Comparison of ENCODE assay signal across 36 cellular contexts in the genomic region with DNA sequence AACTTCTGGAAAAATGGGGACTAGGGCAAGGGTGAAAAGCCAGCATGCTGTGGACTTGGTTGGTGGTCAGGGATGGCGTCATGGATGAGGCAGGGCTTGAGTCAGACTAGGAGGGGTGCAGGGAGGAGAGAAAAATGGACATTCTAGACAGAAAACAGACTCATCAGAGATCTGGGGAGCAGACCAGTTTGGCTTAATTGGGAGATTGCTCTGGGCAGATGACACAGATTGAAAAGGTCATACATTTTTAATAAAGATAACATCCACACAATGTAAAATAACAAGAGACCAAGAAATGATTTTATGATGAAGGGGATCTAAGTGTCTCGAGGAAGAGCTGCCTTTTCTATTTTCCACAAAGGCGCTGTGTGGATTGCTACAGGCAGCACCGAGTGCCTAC.
"Had no signal": no experiment of that assay in that cellular context is flagged by ENCODE, and none has a peak within 500 bp of the region (broad histone marks: within the 10 kb centered on the region; RNA-seq: fewer than 3 reads in every experiment).

No MANE protein-coding gene starts in this region.

- H3K4me1 Mint-ChIP-seq: activated B cell treated with CpG ODN at 0.5 μM for 24 hours; activated CD4-positive, alpha-beta T cell treated with anti-CD3 and anti-CD28 coated beads, Interleukin-2, amount 10 ng/mL, durations not matched to agents 24 days and 14 days; activated naive CD4-positive, alpha-beta T cell treated with anti-CD3 and anti-CD28 coated beads, Interleukin-2, amount 10 ng/mL, durations not matched to agents 7 days and 5 days; activated naive CD4-positive, alpha-beta T cell treated with anti-CD3 and anti-CD28 coated beads, Interleukin-2, amount 50 U/mL, for 24 hours; activated naive CD8-positive, alpha-beta T cell treated with anti-CD3 and anti-CD28 coated beads, Interleukin-2, amount 10 ng/mL, durations not matched to agents 7 days and 5 days; activated naive CD8-positive, alpha-beta T cell treated with anti-CD3 and anti-CD28 coated beads, Interleukin-2, amount 50 U/mL, for 24 hours; central memory CD8-positive, alpha-beta T cell had no signal

- H3K9me3 ChIP-seq: ascending aorta had no signal

- H3K27ac ChIP-seq: ascending aorta, cardiac muscle cell, VCaP had no signal

- DNase-seq: activated B cell treated with CpG ODN at 0.5 μM for 24 hours; activated CD4-positive, alpha-beta memory T cell treated with anti-CD3 and anti-CD28 coated beads for 36 hours; activated CD4-positive, alpha-beta T cell treated with anti-CD3 and anti-CD28 coated beads for 4 hours; activated CD4-positive, alpha-beta T cell treated with anti-CD3 and anti-CD28 coated beads, Interleukin-2, amount 10 ng/mL, durations not matched to agents 24 days and 14 days; activated CD4-positive, alpha-beta T cell treated with anti-CD3 and anti-CD28 coated beads, Interleukin-2, amount 50 U/mL, for 1 hour; activated CD4-positive, alpha-beta T cell treated with anti-CD3 and anti-CD28 coated beads, Interleukin-2, amount 50 U/mL, for 4 hours; activated CD4-positive, CD25-positive, alpha-beta regulatory T cell treated with anti-CD3 and anti-CD28 coated beads, Interleukin-2, amount 50 U/mL, for 72 hours; activated CD8-positive, alpha-beta memory T cell treated with anti-CD3 and anti-CD28 coated beads, Interleukin-2, amount 50 U/mL, for 4 hours; activated CD8-positive, alpha-beta T cell treated with anti-CD3 and anti-CD28 coated beads for 36 hours; activated effector memory CD4-positive, alpha-beta T cell treated with Interleukin-2 at 50 U/mL for 16 hours; activated gamma-delta T cell; activated naive CD4-positive, alpha-beta T cell treated with anti-CD3 and anti-CD28 coated beads, Interleukin-2, amount 10 ng/mL, durations not matched to agents 7 days and 5 days; activated naive CD4-positive, alpha-beta T cell treated with Interleukin-2 at 50 U/mL for 16 hours; activated naive CD8-positive, alpha-beta T cell treated with anti-CD3 and anti-CD28 coated beads, Interleukin-2, amount 10 ng/mL, durations not matched to agents 7 days and 5 days; activated naive CD8-positive, alpha-beta T cell treated with anti-CD3 and anti-CD28 coated beads, Interleukin-2, amount 50 U/mL, for 24 hours; activated T-cell treated with anti-CD3 and anti-CD28 coated beads for 4 hours; activated T-cell treated with anti-CD3 and anti-CD28 coated beads, Interleukin-2, amount 50 U/mL, for 1 hour; activated T-cell treated with anti-CD3 and anti-CD28 coated beads, Interleukin-2, amount 50 U/mL, for 4 hours; activated T-cell treated with anti-CD3 and anti-CD28 coated beads, Interleukin-2, amount 50 U/mL, for 72 hours; amygdala; anterior cingulate cortex; caudate nucleus; cerebellar nuclear complex; T-helper 1 cell; T-helper 9 cell had no signal

- H3K4me3 ChIP-seq: ascending aorta, cardiac muscle cell had no signal

- H3K36me3 ChIP-seq: cardiac muscle cell had no signal

- H3K9me3 Mint-ChIP-seq: activated B cell treated with CpG ODN at 0.5 μM for 24 hours; activated CD4-positive, alpha-beta memory T cell treated with anti-CD3 and anti-CD28 coated beads for 36 hours; activated CD4-positive, alpha-beta T cell treated with anti-CD3 and anti-CD28 coated beads, Interleukin-2, amount 10 ng/mL, durations not matched to agents 24 days and 14 days; activated CD8-positive, alpha-beta T cell treated with anti-CD3 and anti-CD28 coated beads for 36 hours; activated naive CD4-positive, alpha-beta T cell treated with anti-CD3 and anti-CD28 coated beads, Interleukin-2, amount 10 ng/mL, durations not matched to agents 7 days and 5 days; activated naive CD4-positive, alpha-beta T cell treated with anti-CD3 and anti-CD28 coated beads, Interleukin-2, amount 50 U/mL, for 24 hours; activated naive CD8-positive, alpha-beta T cell treated with anti-CD3 and anti-CD28 coated beads, Interleukin-2, amount 10 ng/mL, durations not matched to agents 7 days and 5 days; activated naive CD8-positive, alpha-beta T cell treated with anti-CD3 and anti-CD28 coated beads, Interleukin-2, amount 50 U/mL, for 24 hours; activated T-cell treated with anti-CD3 and anti-CD28 coated beads, Interleukin-2, amount 50 U/mL, for 4 hours; activated T-cell treated with anti-CD3 and anti-CD28 coated beads, Interleukin-2, amount 50 U/mL, for 72 hours; activated T-helper 1 cell treated with anti-CD3 and anti-CD28 coated beads, Interleukin-12 subunit alpha, Interleukin-12 subunit beta, Interleukin-2, Interleukin-4 antibody, amounts not matched to agents 30 ng/mL and 10 ng/mL and 1 ng/mL, durations not matched to agents 14 hours and 24 hours and 36 hours; activated T-helper 2 cell treated with anti-CD3 and anti-CD28 coated beads, Interferon-gamma antibody, Interleukin-2, Interleukin-4, amounts not matched to agents 10 μg/mL and 5 μg/mL and 100 μg/mL, durations not matched to agents 14 hours and 24 hours and 36 hours; brain; central memory CD8-positive, alpha-beta T cell; T-helper 1 cell treated with Interleukin-12 subunit alpha and Interleukin-12 subunit beta and Interleukin-4 antibody, amounts not matched to agents 30 μg/mL and 1 μg/mL, for 36 hours; T-helper 2 cell treated with Interferon-gamma antibody and Interleukin-4, amounts not matched to agents 5 μg/mL and 100 μg/mL, for 36 hours had no signal

- H3K4me1 ChIP-seq: ascending aorta had no signal

- H3K27me3 ChIP-seq: ascending aorta, cardiac muscle cell had no signal

- ATAC-seq: activated CD8-positive, alpha-beta T cell treated with anti-CD3 and anti-CD28 coated beads for 36 hours; activated naive CD8-positive, alpha-beta T cell treated with anti-CD3 and anti-CD28 coated beads, Interleukin-2, amount 50 U/mL, for 24 hours; activated T-cell treated with anti-CD3 and anti-CD28 coated beads, Interleukin-2, amount 50 U/mL, for 4 hours had no signal

- H3K27me3 Mint-ChIP-seq: activated B cell treated with CpG ODN at 0.5 μM for 24 hours; activated CD4-positive, alpha-beta memory T cell treated with anti-CD3 and anti-CD28 coated beads for 36 hours; activated CD4-positive, alpha-beta T cell treated with anti-CD3 and anti-CD28 coated beads, Interleukin-2, amount 10 ng/mL, durations not matched to agents 24 days and 14 days; activated CD8-positive, alpha-beta T cell treated with anti-CD3 and anti-CD28 coated beads for 36 hours; activated naive CD4-positive, alpha-beta T cell treated with anti-CD3 and anti-CD28 coated beads, Interleukin-2, amount 10 ng/mL, durations not matched to agents 7 days and 5 days; activated naive CD4-positive, alpha-beta T cell treated with anti-CD3 and anti-CD28 coated beads, Interleukin-2, amount 50 U/mL, for 24 hours; activated naive CD8-positive, alpha-beta T cell; activated naive CD8-positive, alpha-beta T cell treated with anti-CD3 and anti-CD28 coated beads, Interleukin-2, amount 10 ng/mL, durations not matched to agents 7 days and 5 days; activated naive CD8-positive, alpha-beta T cell treated with anti-CD3 and anti-CD28 coated beads, Interleukin-2, amount 50 U/mL, for 24 hours; central memory CD8-positive, alpha-beta T cell had no signal

- H3K4me3 Mint-ChIP-seq: activated B cell treated with CpG ODN at 0.5 μM for 24 hours; activated CD4-positive, alpha-beta memory T cell treated with anti-CD3 and anti-CD28 coated beads for 36 hours; activated CD4-positive, alpha-beta T cell treated with anti-CD3 and anti-CD28 coated beads, Interleukin-2, amount 10 ng/mL, durations not matched to agents 24 days and 14 days; activated CD8-positive, alpha-beta T cell treated with anti-CD3 and anti-CD28 coated beads for 36 hours; activated naive CD4-positive, alpha-beta T cell treated with anti-CD3 and anti-CD28 coated beads, Interleukin-2, amount 10 ng/mL, durations not matched to agents 7 days and 5 days; activated naive CD4-positive, alpha-beta T cell treated with anti-CD3 and anti-CD28 coated beads, Interleukin-2, amount 50 U/mL, for 24 hours; activated naive CD8-positive, alpha-beta T cell; activated naive CD8-positive, alpha-beta T cell treated with anti-CD3 and anti-CD28 coated beads, Interleukin-2, amount 10 ng/mL, durations not matched to agents 7 days and 5 days; activated naive CD8-positive, alpha-beta T cell treated with anti-CD3 and anti-CD28 coated beads, Interleukin-2, amount 50 U/mL, for 24 hours; activated T-cell treated with anti-CD3 and anti-CD28 coated beads, Interleukin-2, amount 50 U/mL, for 4 hours; activated T-cell treated with anti-CD3 and anti-CD28 coated beads, Interleukin-2, amount 50 U/mL, for 72 hours; activated T-helper 1 cell treated with anti-CD3 and anti-CD28 coated beads, Interleukin-12 subunit alpha, Interleukin-12 subunit beta, Interleukin-2, Interleukin-4 antibody, amounts not matched to agents 30 ng/mL and 10 ng/mL and 1 ng/mL, durations not matched to agents 14 hours and 24 hours and 36 hours; brain; central memory CD8-positive, alpha-beta T cell; T-helper 1 cell treated with Interleukin-12 subunit alpha and Interleukin-12 subunit beta and Interleukin-4 antibody, amounts not matched to agents 30 μg/mL and 1 μg/mL, for 36 hours; T-helper 2 cell treated with Interferon-gamma antibody and Interleukin-4, amounts not matched to agents 5 μg/mL and 100 μg/mL, for 36 hours had no signal

- H3K27ac Mint-ChIP-seq: activated B cell treated with CpG ODN at 0.5 μM for 24 hours; activated CD4-positive, alpha-beta memory T cell treated with anti-CD3 and anti-CD28 coated beads for 36 hours; activated CD4-positive, alpha-beta T cell treated with anti-CD3 and anti-CD28 coated beads, Interleukin-2, amount 10 ng/mL, durations not matched to agents 24 days and 14 days; activated CD8-positive, alpha-beta T cell treated with anti-CD3 and anti-CD28 coated beads for 36 hours; activated naive CD4-positive, alpha-beta T cell treated with anti-CD3 and anti-CD28 coated beads, Interleukin-2, amount 10 ng/mL, durations not matched to agents 7 days and 5 days; activated naive CD4-positive, alpha-beta T cell treated with anti-CD3 and anti-CD28 coated beads, Interleukin-2, amount 50 U/mL, for 24 hours; activated naive CD8-positive, alpha-beta T cell; activated naive CD8-positive, alpha-beta T cell treated with anti-CD3 and anti-CD28 coated beads, Interleukin-2, amount 10 ng/mL, durations not matched to agents 7 days and 5 days; activated naive CD8-positive, alpha-beta T cell treated with anti-CD3 and anti-CD28 coated beads, Interleukin-2, amount 50 U/mL, for 24 hours; activated T-cell treated with anti-CD3 and anti-CD28 coated beads, Interleukin-2, amount 50 U/mL, for 72 hours; activated T-helper 1 cell treated with anti-CD3 and anti-CD28 coated beads, Interleukin-12 subunit alpha, Interleukin-12 subunit beta, Interleukin-2, Interleukin-4 antibody, amounts not matched to agents 30 ng/mL and 10 ng/mL and 1 ng/mL, durations not matched to agents 14 hours and 24 hours and 36 hours; activated T-helper 2 cell treated with anti-CD3 and anti-CD28 coated beads, Interferon-gamma antibody, Interleukin-2, Interleukin-4, amounts not matched to agents 10 μg/mL and 5 μg/mL and 100 μg/mL, durations not matched to agents 14 hours and 24 hours and 36 hours; T-helper 1 cell treated with Interleukin-12 subunit alpha and Interleukin-12 subunit beta and Interleukin-4 antibody, amounts not matched to agents 30 μg/mL and 1 μg/mL, for 36 hours; T-helper 2 cell treated with Interferon-gamma antibody and Interleukin-4, amounts not matched to agents 5 μg/mL and 100 μg/mL, for 36 hours had no signal
